ENCODE assay signal across 8 cellular contexts in genomic region chr1:29180497-29181412, GRCh38. TPM values are rescaled to one million over a fixed set of nuclear protein-coding genes. Genes with fewer than 3 reads are reported as not detected.
DNase-seq lines count a peak whose midpoint lies in the region; ATAC-seq, FAIRE-seq and TF ChIP-seq lines count a peak whose summit lies in the region.

No MANE protein-coding gene starts in this region.

- no peak for FAIRE-seq in pancreas (lab: Jason Lieb, UNC)

- no peaks in the 10 kb centered on the region for H3K27me3 ChIP-seq in pancreas

- ATAC-seq in HG03175 (IDR thresholded peaks at IDR 0.05; ENCODE audit: unreplicated experiment) (peak; percentile 1), pancreas (peak; percentile 14 to 32 (median 20)), GM18868 (IDR thresholded peaks at IDR 0.05; ENCODE audit: unreplicated experiment) (no peak), GM18519 (IDR thresholded peaks at IDR 0.05; ENCODE audit: low FRiP score, unreplicated experiment) (no peak)

- H3K4me3 ChIP-seq in GM08714 (ENCODE audit: low read length) (peak overlapping the region; percentile 96), fibroblast of the aortic adventitia (ENCODE audit: low read depth, low read length) (peak overlapping the region; percentile 90), pancreas (peak overlapping the region; percentile 76 to 97 (median 90))

- intact Hi-C loops in pancreas (cut with DNase I), result no loop called here

- H3K4me1 ChIP-seq in pancreas, result peaks cover 19 to 36% (median 35%) of the 10 kb centered on the region in 3 donors

- DNase-seq in activated CD4-positive, alpha-beta T cell treated with anti-CD3 and anti-CD28 coated beads, Interleukin-2, amount 50 U/mL, for 1 hour, result peak; percentile 14
- DNase-seq in fibroblast of the aortic adventitia (ENCODE audit: low read depth) (no peak), pancreas (no peak), SW480 (ENCODE audit: low spot score) (no peak)

- H3K27ac ChIP-seq in pancreas, result peak overlapping the region; percentile 98 to 99 (median 99)

- TF ChIP-seq CTCF in fibroblast of the aortic adventitia (IDR thresholded peaks at IDR 0.05; ENCODE audit: insufficient read depth, low read length) (no peak), pancreas (IDR thresholded peaks at IDR 0.05) (no peak)

- H3K36me3 ChIP-seq in pancreas, result no peaks in the 10 kb centered on the region

- no peaks in the 10 kb centered on the region for H3K9me3 ChIP-seq in pancreas

- 0 to 1% methylated on average over 32 of the region's 32 CpGs for WGBS in pancreas, 2 donors

RNA-seq across cellular contexts. Expression of gene SRSF4, which starts 0.9 kb away (rescaled TPM):
- 35.2 and 44.4 TPM in 2 replicates for total RNA-seq in fibroblast of the aortic adventitia (ENCODE audit: low replicate concordance)
- 10 to 100 TPM; 22.6 to 38.7 (median 26.6) TPM for total RNA-seq in pancreas
- polyA plus RNA-seq in pancreas, result 10 to 100 TPM; 56.8 to 72.6 TPM

RNA-seq across cellular contexts. Expression of gene MECR, which starts 50.0 kb away (rescaled TPM):
- 17.7 and 23.1 TPM in 2 replicates for total RNA-seq in fibroblast of the aortic adventitia (ENCODE audit: low replicate concordance)
- 10 to 100 TPM in 3 of 6 donors, 1 to 10 TPM in 3; 9.0 to 13.0 (median 9.8) TPM for total RNA-seq in pancreas
- polyA plus RNA-seq in pancreas, result 10 to 100 TPM; 17.4 to 19.6 TPM

RNA-seq across cellular contexts. Expression of gene PTPRU, which starts 55.6 kb away (rescaled TPM):
- total RNA-seq in fibroblast of the aortic adventitia (ENCODE audit: low replicate concordance) (25.8 and 36.6 TPM in 2 replicates), pancreas (10 to 100 TPM; 12.3 to 20.9 (median 15.7) TPM)
- polyA plus RNA-seq in pancreas, result 10 to 100 TPM; 13.7 to 16.6 TPM

RNA-seq across cellular contexts. Expression of gene TMEM200B, which starts 57.1 kb away (rescaled TPM):
- total RNA-seq in fibroblast of the aortic adventitia (ENCODE audit: low replicate concordance) (9.5 and 24.9 TPM in 2 replicates), pancreas (1 to 10 TPM in 1 of 6 donors, under 1 TPM in 5; 0.23 to 1.3 (median 0.65) TPM)
- under 1 TPM; 0.72 to 0.94 TPM for polyA plus RNA-seq in pancreas

Comparison
In these comparisons a context has a peak if more than half of its experiments do, and no peak if none do; other contexts are left out.
1. ATAC-seq: peak in HG03175 (single experiment) and pancreas (4 of 4); none in GM18868 (single experiment) and GM18519 (single experiment).
2. Peak in every context shown above with its lines, with median percentiles within 50 percentile points of each other: H3K4me3 ChIP-seq.